21 cellular contexts compared by ENCODE assay signal in genomic region chr10:96317067-96317833, GRCh38. TPM values are rescaled to one million over a fixed set of nuclear protein-coding genes. Genes with fewer than 3 reads are reported as not detected.
DNase-seq lines count a peak whose midpoint lies in the region; ATAC-seq, FAIRE-seq and TF ChIP-seq lines count a peak whose summit lies in the region.
"Had no signal": no experiment of that assay in that cellular context is flagged by ENCODE, and none has a peak within 500 bp of the region (broad histone marks: within the 10 kb centered on the region; RNA-seq: fewer than 3 reads in every experiment).

No MANE protein-coding gene starts in this region.

- no peaks in the 10 kb centered on the region for H3K9me3 Mint-ChIP-seq in natural killer cell
- H3K9me3 Mint-ChIP-seq: T-helper 1 cell treated with Interleukin-12 subunit alpha and Interleukin-12 subunit beta and Interleukin-4 antibody, amounts not matched to agents 30 μg/mL and 1 μg/mL, for 36 hours had no signal

- no peak for TF ChIP-seq RAD21 in A549 (conservative IDR thresholded peaks at IDR 0.05 in 1 of 2, IDR thresholded peaks at IDR 0.05 in 1 of 2)

- CTCF ChIA-PET in A549 (lab: Yijun Ruan, JAX): interaction anchor here (1.6 to 4.0 kb wide), 4 partner anchors 17 to 300 kb away, joined by 3 to 13 read pairs (median 4); no protein-coding TSS in a partner anchor

- H3K4me2 ChIP-seq in A549 (no peak overlapping the region), SU-DHL-6 (ENCODE audit: low read depth, low read length, poor library complexity, severe bottlenecking) (no peak overlapping the region)

- no peaks in the 10 kb centered on the region for H3K79me2 ChIP-seq in SU-DHL-6 (ENCODE audit: insufficient read depth, low read length)

- H3K9me3 ChIP-seq in A549: no peaks in the 10 kb centered on the region
- H3K9me3 ChIP-seq in SU-DHL-6 (ENCODE audit: insufficient read depth, low read length): no peaks in the 10 kb centered on the region
- H3K9me3 ChIP-seq: BE2C, HAP-1, SJCRH30 had no signal

- H3K4me1 ChIP-seq in A549: peaks cover 8% of the 10 kb centered on the region; the same call in 1 of the 3 replicates
- H3K4me1 ChIP-seq: BE2C, HAP-1, SJCRH30 had no signal

- H3K27me3 Mint-ChIP-seq in natural killer cell (ENCODE audit: low read depth in 2 of 2): peaks cover 14 to 43% of the 10 kb centered on the region in 2 donors

- H3K27ac ChIP-seq in A549: no peak overlapping the region
- H3K27ac ChIP-seq in SU-DHL-6 (ENCODE audit: low read depth, low read length): no peak overlapping the region
- H3K27ac ChIP-seq: SJCRH30 had no signal

- intact Hi-C loops in natural killer cell (cut with micrococcal nuclease): no loop called here

- POLR2A ChIA-PET in A549 (lab: Yijun Ruan, JAX): no interaction called here

- H2AFZ ChIP-seq in SU-DHL-6 (ENCODE audit: low read depth, low read length, severe bottlenecking): no peak overlapping the region

- FAIRE-seq in A549 (lab: Jason Lieb, UNC): no peak

- no peak overlapping the region for H3K4me3 Mint-ChIP-seq in natural killer cell
- H3K4me3 Mint-ChIP-seq: CD4-positive, alpha-beta memory T cell; T-helper 1 cell treated with Interleukin-12 subunit alpha and Interleukin-12 subunit beta and Interleukin-4 antibody, amounts not matched to agents 30 μg/mL and 1 μg/mL, for 36 hours had no signal

- H3K9me2 ChIP-seq in SU-DHL-6 (replicated peaks; ENCODE audit: insufficient read depth, low read length): no peaks in the 10 kb centered on the region

- no peaks in the 10 kb centered on the region for H4K20me1 ChIP-seq in SU-DHL-6 (ENCODE audit: low read depth, low read length)

- TF ChIP-seq POLR2A in A549 (IDR thresholded peaks at IDR 0.05; ENCODE audit: low read length): no peak

- no peak for TF ChIP-seq EP300 in A549 (IDR thresholded peaks at IDR 0.05)

- ATAC-seq in A549 (no peak), natural killer cell (no peak)

- DNase-seq in A549 (ENCODE audit: low read depth in 1 of 2, low spot score in 1 of 2) (no peak), GM12864 (ENCODE audit: low read depth) (no peak), NAMALWA (ENCODE audit: low spot score) (peak; percentile 40), natural killer cell (no peak), HuH-7.5 (ENCODE audit: low spot score) (no peak), COLO668 (lab: John Stamatoyannopoulos, UW; ENCODE audit: unreplicated experiment) (no peak)
- DNase-seq in activated CD4-positive, alpha-beta T cell treated with anti-CD3 and anti-CD28 coated beads for 48 hours: no peak
- DNase-seq: BE2C; Calu3; CD4-positive, alpha-beta memory T cell; KBM-7; MV-4-11; NCI-H1417 treated with DMSO at 0.1 percent for 48 hours; NCI-H187 treated with DMSO at 0.1 percent for 48 hours; NCI-H345; NCI-H524 treated with DMSO at 0.1 percent for 48 hours; SJCRH30 had no signal

- no peak overlapping the region for H3K9ac ChIP-seq in SU-DHL-6 (ENCODE audit: low read length)

- WGBS in A549 (ENCODE audit: missing lambda C conversion rate): 56% methylated on average over 4 of the region's 4 CpGs

- no peaks in the 10 kb centered on the region for H3K27me3 ChIP-seq in SU-DHL-6 (ENCODE audit: low read length)
- H3K27me3 ChIP-seq: BE2C, SJCRH30 had no signal

- H3K4me1 Mint-ChIP-seq in natural killer cell: no peaks in the 10 kb centered on the region

- no peaks in the 10 kb centered on the region for H3K36me3 Mint-ChIP-seq in natural killer cell
- H3K36me3 Mint-ChIP-seq: CD4-positive, alpha-beta memory T cell had no signal

- no peak overlapping the region for H3K4me3 ChIP-seq in A549
- no peak overlapping the region for H3K4me3 ChIP-seq in GM12864 (ENCODE audit: low read depth, low read length)
- no peak overlapping the region for H3K4me3 ChIP-seq in SU-DHL-6 (ENCODE audit: insufficient read depth, low read length, poor library complexity, severe bottlenecking)
- H3K4me3 ChIP-seq: HAP-1, SJCRH30 had no signal

- TF ChIP-seq CTCF in A549 (IDR thresholded peaks at IDR 0.05) (peak; percentile 12; the same call in 1 of the 3 replicates), GM12864 (IDR thresholded peaks at IDR 0.05; ENCODE audit: low read depth, low read length, missing control alignments) (peak; percentile 18), SU-DHL-6 (IDR thresholded peaks at IDR 0.05; ENCODE audit: insufficient read depth, low read length, poor library complexity, severe bottlenecking) (peak; percentile 29), natural killer cell (IDR thresholded peaks at IDR 0.05) (no peak)

- no peaks in the 10 kb centered on the region for H3F3A ChIP-seq in SU-DHL-6 (ENCODE audit: insufficient read depth)

- no peaks in the 10 kb centered on the region for H3K36me3 ChIP-seq in SU-DHL-6 (ENCODE audit: low read length)
- H3K36me3 ChIP-seq: BE2C, HAP-1, SJCRH30 had no signal

- H3K27ac Mint-ChIP-seq in natural killer cell: no peak overlapping the region
- H3K27ac Mint-ChIP-seq: T-helper 1 cell treated with Interleukin-12 subunit alpha and Interleukin-12 subunit beta and Interleukin-4 antibody, amounts not matched to agents 30 μg/mL and 1 μg/mL, for 36 hours had no signal

TF ChIP-seq in A549, 52 proteins besides CTCF, POLR2A, EP300 and RAD21:
- TF ChIP-seq HDAC2 (IDR thresholded peaks at IDR 0.05) (peak; percentile 27; the same call in 1 of the 2 replicates), ZFP36 (IDR thresholded peaks at IDR 0.05; ENCODE audit: borderline replicate concordance, partially characterized antibody) (peak; percentile 18), ATOH8 (CRISPR knock-in tag; IDR thresholded peaks at IDR 0.05; ENCODE audit: low read depth) (no peak)

RNA-seq across cellular contexts. Expression of gene DNTT, which starts 13.0 kb away (rescaled TPM):
- not detected in 2 replicates for polyA plus RNA-seq in A549 (2011; rRNA removed)
- polyA plus RNA-seq in A549 (2012; cell fraction: cytosol; rRNA removed): 0.03 TPM in 1 of 2 replicates, not detected in the other
- polyA plus RNA-seq in A549 (2012; cell fraction: nucleus; rRNA removed): not detected in 2 replicates
- 0.04 TPM in 1 of 3 replicates, not detected in the others for polyA plus RNA-seq in A549 (2017; fragmentation: RNase III; extraction: RNeasy Plus Mini Kit Qiagen cat#74134 plus additional on column Dnase treatment)
- not detected in 2 replicates for polyA minus RNA-seq in A549 (2011; rRNA and poly(A)+ RNA removed)
- total RNA-seq in natural killer cell: not detected
- total RNA-seq: A172; Calu3; CD4-positive, alpha-beta memory T cell; SJCRH30 had no signal
- polyA plus RNA-seq: CD4-positive, alpha-beta memory T cell had no signal

RNA-seq across cellular contexts. Expression of gene OPALIN, which starts 41.6 kb away (rescaled TPM):
- polyA plus RNA-seq in A549 (2011; rRNA removed) (not detected in 2 replicates), A549 (2017; fragmentation: RNase III; extraction: RNeasy Plus Mini Kit Qiagen cat#74134 plus additional on column Dnase treatment) (not detected in 3 replicates)
- polyA plus RNA-seq in A549 (2012; cell fraction: cytosol; rRNA removed): not detected in 2 replicates
- polyA plus RNA-seq in A549 (2012; cell fraction: nucleus; rRNA removed): not detected in 2 replicates
- not detected in 2 replicates for polyA minus RNA-seq in A549 (2011; rRNA and poly(A)+ RNA removed)
- total RNA-seq in natural killer cell: not detected
- total RNA-seq: A172; Calu3; CD4-positive, alpha-beta memory T cell; SJCRH30 had no signal
- polyA plus RNA-seq: CD4-positive, alpha-beta memory T cell had no signal

RNA-seq across cellular contexts. Expression of gene BLNK, which starts 45.9 kb away (rescaled TPM):
- polyA plus RNA-seq in A549 (2011; rRNA removed) (not detected in 2 replicates), A549 (2017; fragmentation: RNase III; extraction: RNeasy Plus Mini Kit Qiagen cat#74134 plus additional on column Dnase treatment) (not detected in 3 replicates)
- polyA plus RNA-seq in A549 (2012; cell fraction: cytosol; rRNA removed): not detected in 2 replicates
- polyA plus RNA-seq in A549 (2012; cell fraction: nucleus; rRNA removed): not detected in 2 replicates
- 0.49 TPM in 1 of 2 replicates, not detected in the other for polyA minus RNA-seq in A549 (2011; rRNA and poly(A)+ RNA removed)
- 1 to 10 TPM in 2 of 3 donors, under 1 TPM in 1; 0.66 to 4.0 (median 1.5) TPM for total RNA-seq in natural killer cell
- total RNA-seq: A172, SJCRH30 had no signal
